ENCODE assay signal across 24 cellular contexts in genomic region chr11:33384251-33384650, GRCh38. TPM values are rescaled to one million over a fixed set of nuclear protein-coding genes. Genes with fewer than 3 reads are reported as not detected.
"Had no signal": no experiment of that assay in that cellular context is flagged by ENCODE, and none has a peak within 500 bp of the region (broad histone marks: within the 10 kb centered on the region; RNA-seq: fewer than 3 reads in every experiment).

No MANE protein-coding gene starts in this region.

- DNase-seq: MV-4-11, NCI-H1048, NCI-H1105, NCI-H1417, NCI-H1436 treated with DMSO at 0.1 percent for 48 hours, NCI-H1694, NCI-H187 treated with DMSO at 0.1 percent for 48 hours, NCI-H2029 treated with DMSO at 0.1 percent for 48 hours, NCI-H226, NCI-H446, NCI-H510A, NCI-H524 treated with DMSO at 0.1 percent for 48 hours, NCI-H69, NCI-H774, PC-3, SHP77, SW 1271, T-cell had no signal

- H3K4me3 ChIP-seq: K562 had no signal

- H3K9ac ChIP-seq: KMS-11 had no signal

- H3K4me3 Mint-ChIP-seq: T-cell had no signal

- H3K4me1 Mint-ChIP-seq: T-cell had no signal

- FAIRE-seq: HTR-8/SVneo, K562 had no signal

- ATAC-seq: K562, PC-3, T-cell had no signal

- H3K27ac ChIP-seq: HL-60, KMS-11, RWPE1 had no signal

- H3K27ac Mint-ChIP-seq: IgD-negative memory B cell, T-cell had no signal

- H3K36me3 Mint-ChIP-seq: IgD-negative memory B cell, T-cell had no signal

- H3K4me2 ChIP-seq: KMS-11 had no signal

RNA-seq across cellular contexts. Expression of gene KIAA1549L, which starts 8.3 kb away (rescaled TPM):
- total RNA-seq: K562 had no signal
- polyA plus RNA-seq: IgD-negative memory B cell, K562 had no signal
